19 cellular contexts compared by ENCODE assay signal in the genomic region with DNA sequence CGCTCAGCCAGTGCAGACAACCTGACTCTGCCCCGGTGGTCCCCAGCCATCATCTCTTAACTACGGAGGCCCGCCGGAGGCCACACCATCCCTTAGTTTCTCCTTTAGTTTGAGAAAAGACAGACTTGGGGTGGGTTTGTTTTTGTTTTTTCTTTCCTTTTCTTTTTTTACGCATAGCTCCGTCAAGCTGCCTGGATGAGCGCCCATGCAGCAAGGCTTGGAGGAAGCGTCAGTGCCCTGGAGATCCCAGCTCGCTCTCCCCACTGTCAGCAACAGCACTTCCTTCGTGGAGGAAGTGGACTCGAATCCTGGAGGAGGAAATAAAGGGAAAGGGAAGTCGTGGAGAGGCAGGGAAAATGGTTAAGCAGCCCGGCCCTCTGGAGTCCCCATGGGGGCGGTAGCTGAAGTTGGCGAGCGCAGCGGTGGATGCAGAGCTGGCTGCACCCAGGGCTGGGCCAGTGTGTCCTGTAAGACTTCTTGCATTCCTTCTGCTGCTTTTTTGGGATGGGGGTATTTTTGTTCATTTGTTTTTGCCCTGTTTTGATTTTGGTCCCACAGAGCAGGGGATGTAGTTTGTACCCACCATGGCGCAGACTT. TPM values are rescaled to one million over a fixed set of nuclear protein-coding genes. Genes with fewer than 3 reads are reported as not detected.
A peak's percentile ranks its signal among the peaks of the same experiment; 100 is the strongest.
DNase-seq lines count a peak whose midpoint lies in the region; TF ChIP-seq lines count a peak whose summit lies in the region.
"Had no signal": no experiment of that assay in that cellular context is flagged by ENCODE, and none has a peak within 500 bp of the region (broad histone marks: within the 10 kb centered on the region; RNA-seq: fewer than 3 reads in every experiment).

No MANE protein-coding gene starts in this region.

- no peaks in the 10 kb centered on the region for H3K9me3 ChIP-seq in A673 (ENCODE audit: low read depth, low read length, poor library complexity, severe bottlenecking)

- TSS peak; percentile 35 for BruUV-seq in A673 (replicated peaks; lab: Mats Ljungman, UMichigan)

- peaks cover 4% of the 10 kb centered on the region for H3K4me1 ChIP-seq in A673 (ENCODE audit: insufficient read depth, low read length, poor library complexity, severe bottlenecking)

- no peaks in the 10 kb centered on the region for H3K27me3 ChIP-seq in A673 (replicated peaks; ENCODE audit: insufficient read depth, low read depth, low read length, poor library complexity)
- H3K27me3 ChIP-seq in dorsolateral prefrontal cortex, result no peaks in the 10 kb centered on the region
- H3K27me3 ChIP-seq in brain microvascular endothelial cell (replicated peaks), result no peaks in the 10 kb centered on the region

- H3K36me3 ChIP-seq in A673 (ENCODE audit: insufficient read depth, low read length, poor library complexity, severe bottlenecking) (peaks cover 9% of the 10 kb centered on the region), brain microvascular endothelial cell (replicated peaks) (peaks cover 8% of the 10 kb centered on the region)

- no peak overlapping the region for H3K4me3 ChIP-seq in A673 (ENCODE audit: low read depth, low read length, poor library complexity, severe bottlenecking)
- no peak overlapping the region for H3K4me3 ChIP-seq in dorsolateral prefrontal cortex
- no peak overlapping the region for H3K4me3 ChIP-seq in brain microvascular endothelial cell (ENCODE audit: low read depth, low read length)
- H3K4me3 ChIP-seq: GM23248, K562 had no signal

- no peak overlapping the region for H3K4me3 Mint-ChIP-seq in neural crest cell
- H3K4me3 Mint-ChIP-seq in activated naive CD4-positive, alpha-beta T cell treated with anti-CD3 and anti-CD28 coated beads for 36 hours, result no peak overlapping the region
- H3K4me3 Mint-ChIP-seq: B cell; CD8-positive, alpha-beta T cell had no signal

- no peaks in the 10 kb centered on the region for H3K4me1 Mint-ChIP-seq in neural crest cell
- H3K4me1 Mint-ChIP-seq in activated naive CD4-positive, alpha-beta T cell treated with anti-CD3 and anti-CD28 coated beads for 36 hours (ENCODE audit: low read depth), result no peaks in the 10 kb centered on the region

- intact Hi-C loops in A673 (cut with micrococcal nuclease; ENCODE audit: unreplicated experiment) (loop anchor here (10.0 kb wide), 1 partner anchor 334 kb away; no protein-coding TSS in a partner anchor), dorsolateral prefrontal cortex (cut with DNase I) (loop anchor here in 1 of 2 donors (5.0 to 10.0 kb wide), 2 partner anchors 68 to 334 kb away; no protein-coding TSS in a partner anchor)
- intact Hi-C loops in activated naive CD4-positive, alpha-beta T cell treated with anti-CD3 and anti-CD28 coated beads for 36 hours (cut with micrococcal nuclease), result no loop called here

- peak overlapping the region; percentile 75 for H3K27ac Mint-ChIP-seq in neural crest cell (ENCODE audit: unreplicated experiment)
- H3K27ac Mint-ChIP-seq in activated naive CD4-positive, alpha-beta T cell treated with anti-CD3 and anti-CD28 coated beads for 36 hours, result no peak overlapping the region
- H3K27ac Mint-ChIP-seq: B cell; CD8-positive, alpha-beta T cell had no signal

- DNase-seq in A673 (ENCODE audit: low spot score) (no peak), Caki2 (ENCODE audit: low read depth) (peak; percentile 78), dorsolateral prefrontal cortex (no peak), neural crest cell (ENCODE audit: low read depth, low spot score) (no peak), brain microvascular endothelial cell (no peak), NCI-H2196 treated with DMSO at 0.1 percent for 48 hours (lab: John Stamatoyannopoulos, UW; ENCODE audit: unreplicated experiment) (no peak)
- DNase-seq in activated naive CD4-positive, alpha-beta T cell treated with anti-CD3 and anti-CD28 coated beads for 36 hours, result no peak
- DNase-seq: DMS79 treated with DMSO at 0.1 percent for 48 hours, GM23248, MV-4-11, NCI-H1417, NCI-H1930, NCI-H446 treated with DMSO at 0.1 percent for 48 hours, NCI-H748 treated with DMSO at 0.1 percent for 48 hours had no signal

- POLR2A ChIA-PET in A673 (lab: Charles Lee; ENCODE audit: low non-redundant PET), result no interaction called here

- H3K27ac ChIP-seq in A673 (ENCODE audit: low read depth, low read length, poor library complexity, severe bottlenecking) (no peak overlapping the region), dorsolateral prefrontal cortex (peak overlapping the region in 53 of 59 donors; percentile 3 to 85 (median 62)), brain microvascular endothelial cell (no peak overlapping the region)
- H3K27ac ChIP-seq: GM23248, RWPE1 had no signal

- in situ Hi-C loops in Caki2 (cut with HindIII; ENCODE audit: low pct_unique_long_range_greater_than_20kb, low sequenced_read_pairs), result no loop called here
- in situ Hi-C loops in brain microvascular endothelial cell (cut with HindIII; ENCODE audit: low pct_ligation_motif_present, low sequenced_read_pairs), result no loop called here

- CTCF ChIA-PET in A673 (lab: Charles Lee), result no interaction called here
- CTCF ChIA-PET in activated naive CD4-positive, alpha-beta T cell treated with anti-CD3 and anti-CD28 coated beads for 36 hours (lab: Charles Lee), result no interaction called here

- H3K9me3 Mint-ChIP-seq in neural crest cell, result no peaks in the 10 kb centered on the region
- H3K9me3 Mint-ChIP-seq in activated naive CD4-positive, alpha-beta T cell treated with anti-CD3 and anti-CD28 coated beads for 36 hours, result no peaks in the 10 kb centered on the region
- H3K9me3 Mint-ChIP-seq: CD8-positive, alpha-beta T cell had no signal

- H3K36me3 Mint-ChIP-seq in neural crest cell (ENCODE audit: low read depth), result peaks cover 9% of the 10 kb centered on the region
- H3K36me3 Mint-ChIP-seq in activated naive CD4-positive, alpha-beta T cell treated with anti-CD3 and anti-CD28 coated beads for 36 hours (ENCODE audit: low read depth), result peaks cover 40% of the 10 kb centered on the region

- no peak for TF ChIP-seq CTCF in A673 (conservative IDR thresholded peaks at IDR 0.05; ENCODE audit: low read depth, low read length)
- no peak for TF ChIP-seq CTCF in dorsolateral prefrontal cortex (IDR thresholded peaks at IDR 0.05 in 54 of 56, conservative IDR thresholded peaks at IDR 0.05 in 2 of 56; ENCODE audit: low read depth in 1 of 56, partially characterized antibody in 56 of 56)
- no peak for TF ChIP-seq CTCF in neural crest cell (conservative IDR thresholded peaks at IDR 0.05)
- TF ChIP-seq CTCF in brain microvascular endothelial cell (IDR thresholded peaks at IDR 0.05; ENCODE audit: low read depth, low read length, missing control alignments), result no peak

- no peaks in the 10 kb centered on the region for H3K27me3 Mint-ChIP-seq in neural crest cell (ENCODE audit: low read depth)
- H3K27me3 Mint-ChIP-seq in activated naive CD4-positive, alpha-beta T cell treated with anti-CD3 and anti-CD28 coated beads for 36 hours (ENCODE audit: low read depth), result no peaks in the 10 kb centered on the region
- H3K27me3 Mint-ChIP-seq: B cell had no signal

RNA-seq across cellular contexts. Expression of gene GJD4, which starts 35.9 kb away (rescaled TPM):
- not detected in 2 replicates for total RNA-seq in A673 (2021)
- total RNA-seq in Caki2 (2014; rRNA removed; shearing (Covaris generic); ENCODE audit: low replicate concordance), result not detected in 2 replicates
- total RNA-seq in dorsolateral prefrontal cortex, result 1 to 10 TPM in 22 of 120 experiments, under 1 TPM in 78, not detected in 20; 0.26 to 1.9 (median 0.63) TPM
- not detected in 2 replicates for total RNA-seq in neural crest cell
- not detected for total RNA-seq in activated naive CD4-positive, alpha-beta T cell treated with anti-CD3 and anti-CD28 coated beads for 36 hours
- total RNA-seq: B cell; CD8-positive, alpha-beta T cell; G401; GM23248; K562 had no signal

Comparison
In these comparisons a context has a peak if more than half of its experiments do, and no peak if none do; other contexts are left out.
1. H3K27ac ChIP-seq: peak in dorsolateral prefrontal cortex (53 of 59); none in A673 (single experiment) and brain microvascular endothelial cell (single experiment).